18 cellular contexts compared by ENCODE assay signal in genomic region chr9:34087370-34087769, GRCh38. TPM values are rescaled to one million over a fixed set of nuclear protein-coding genes. Genes with fewer than 3 reads are reported as not detected.
DNase-seq lines count a peak whose midpoint lies in the region; ATAC-seq and TF ChIP-seq lines count a peak whose summit lies in the region.
"Had no signal": no experiment of that assay in that cellular context is flagged by ENCODE, and none has a peak within 500 bp of the region (broad histone marks: within the 10 kb centered on the region; RNA-seq: fewer than 3 reads in every experiment).

No MANE protein-coding gene starts in this region.

- H3K4me3 ChIP-seq in sigmoid colon, result no peak overlapping the region

- no peaks in the 10 kb centered on the region for H3K27me3 ChIP-seq in sigmoid colon

- H3K27ac ChIP-seq in sigmoid colon, result peak overlapping the region; percentile 45 to 82 (median 80)
- H3K27ac ChIP-seq: KMS-11 had no signal

- no peak for TF ChIP-seq POLR2A in sigmoid colon (IDR thresholded peaks at IDR 0.05)

- no peaks in the 10 kb centered on the region for H3K9me3 Mint-ChIP-seq in stimulated activated naive CD8-positive, alpha-beta T cell treated with anti-CD3 and anti-CD28 coated beads, Interleukin-15, Interleukin-2, amounts not matched to agents 100 ng/mL and 50 ng/mL, for 24 hours
- no peaks in the 10 kb centered on the region for H3K9me3 Mint-ChIP-seq in chondrocyte (ENCODE audit: low read depth)
- H3K9me3 Mint-ChIP-seq in activated T-helper 1 cell treated with anti-CD3 and anti-CD28 coated beads, Interleukin-12 subunit alpha, Interleukin-12 subunit beta, Interleukin-2, Interleukin-4 antibody, amounts not matched to agents 30 ng/mL and 10 ng/mL and 1 ng/mL, durations not matched to agents 14 hours and 24 hours and 36 hours, result no peaks in the 10 kb centered on the region
- H3K9me3 Mint-ChIP-seq: stimulated activated memory B cell treated with anti-CD40 and anti-IgM and Interleukin-4, amounts not matched to agents 10 μg/mL and 1 μg/mL and 100 μg/mL, for 72 hours; T-helper 2 cell treated with Interferon-gamma antibody and Interleukin-4, amounts not matched to agents 5 μg/mL and 100 μg/mL, for 36 hours had no signal

- WGBS in sigmoid colon, 2 donors, result 15 to 24% methylated on average over 1 of the region's 1 CpG

- peaks cover 0 to 45% (median 34%) of the 10 kb centered on the region in 4 donors for H3K4me1 ChIP-seq in sigmoid colon

- H3K4me3 Mint-ChIP-seq in stimulated activated naive CD8-positive, alpha-beta T cell treated with anti-CD3 and anti-CD28 coated beads, Interleukin-15, Interleukin-2, amounts not matched to agents 100 ng/mL and 50 ng/mL, for 24 hours, result no peak overlapping the region
- H3K4me3 Mint-ChIP-seq in chondrocyte (ENCODE audit: unreplicated experiment), result no peak overlapping the region
- H3K4me3 Mint-ChIP-seq in activated T-helper 1 cell treated with anti-CD3 and anti-CD28 coated beads, Interleukin-12 subunit alpha, Interleukin-12 subunit beta, Interleukin-2, Interleukin-4 antibody, amounts not matched to agents 30 ng/mL and 10 ng/mL and 1 ng/mL, durations not matched to agents 14 hours and 24 hours and 36 hours, result no peak overlapping the region
- H3K4me3 Mint-ChIP-seq: stimulated activated memory B cell treated with anti-CD40 and anti-IgM and Interleukin-4, amounts not matched to agents 10 μg/mL and 1 μg/mL and 100 μg/mL, for 72 hours; T-helper 2 cell treated with Interferon-gamma antibody and Interleukin-4, amounts not matched to agents 5 μg/mL and 100 μg/mL, for 36 hours had no signal

- TF ChIP-seq CTCF in chondrocyte (IDR thresholded peaks at IDR 0.05), result no peak
- TF ChIP-seq CTCF in sigmoid colon (IDR thresholded peaks at IDR 0.05), result no peak

- H3K27me3 Mint-ChIP-seq in stimulated activated naive CD8-positive, alpha-beta T cell treated with anti-CD3 and anti-CD28 coated beads, Interleukin-15, Interleukin-2, amounts not matched to agents 100 ng/mL and 50 ng/mL, for 24 hours, result no peaks in the 10 kb centered on the region
- H3K27me3 Mint-ChIP-seq in chondrocyte (ENCODE audit: low read depth), result no peaks in the 10 kb centered on the region
- H3K27me3 Mint-ChIP-seq in activated T-helper 1 cell treated with anti-CD3 and anti-CD28 coated beads, Interleukin-12 subunit alpha, Interleukin-12 subunit beta, Interleukin-2, Interleukin-4 antibody, amounts not matched to agents 30 ng/mL and 10 ng/mL and 1 ng/mL, durations not matched to agents 14 hours and 24 hours and 36 hours (ENCODE audit: insufficient read depth), result no peaks in the 10 kb centered on the region

- peaks cover 52% of the 10 kb centered on the region for H3K36me3 Mint-ChIP-seq in stimulated activated naive CD8-positive, alpha-beta T cell treated with anti-CD3 and anti-CD28 coated beads, Interleukin-15, Interleukin-2, amounts not matched to agents 100 ng/mL and 50 ng/mL, for 24 hours (ENCODE audit: low read depth)
- H3K36me3 Mint-ChIP-seq in chondrocyte (ENCODE audit: low read depth), result peaks cover 27% of the 10 kb centered on the region
- H3K36me3 Mint-ChIP-seq in activated T-helper 1 cell treated with anti-CD3 and anti-CD28 coated beads, Interleukin-12 subunit alpha, Interleukin-12 subunit beta, Interleukin-2, Interleukin-4 antibody, amounts not matched to agents 30 ng/mL and 10 ng/mL and 1 ng/mL, durations not matched to agents 14 hours and 24 hours and 36 hours (ENCODE audit: low read depth), result peaks cover 38% of the 10 kb centered on the region
- H3K36me3 Mint-ChIP-seq: stimulated activated memory B cell treated with anti-CD40 and anti-IgM and Interleukin-4, amounts not matched to agents 10 μg/mL and 1 μg/mL and 100 μg/mL, for 72 hours had no signal

- no peak for DNase-seq in stimulated activated naive CD8-positive, alpha-beta T cell treated with anti-CD3 and anti-CD28 coated beads, Interleukin-15, Interleukin-2, amounts not matched to agents 100 U/mL and 50 U/mL, for 24 hours
- peak; percentile 8 for DNase-seq in chondrocyte (ENCODE audit: low spot score)
- no peak for DNase-seq in sigmoid colon
- DNase-seq in activated naive CD4-positive, alpha-beta T cell treated with anti-CD3 and anti-CD28 coated beads, Interleukin-2, amount 50 U/mL, for 16 hours, result no peak
- DNase-seq in middle frontal gyrus (ENCODE audit: extremely low spot score, low spot score), result no peak
- no peak for DNase-seq in activated T-helper 1 cell treated with anti-CD3 and anti-CD28 coated beads, Interleukin-12 subunit alpha, Interleukin-12 subunit beta, Interleukin-2, Interleukin-4 antibody, amounts not matched to agents 30 ng/mL and 10 ng/mL and 1 ng/mL, durations not matched to agents 14 hours and 24 hours and 36 hours (ENCODE audit: low spot score)
- no peak for DNase-seq in cerebellum (ENCODE audit: low spot score)
- DNase-seq: AML-193, cerebellar nuclear complex, mesendoderm, NCI-H1417, NCI-H345, occipital lobe, SIG-M5 had no signal

- no peak for ATAC-seq in stimulated activated naive CD8-positive, alpha-beta T cell treated with anti-CD3 and anti-CD28 coated beads, Interleukin-15, Interleukin-2, amounts not matched to agents 100 U/mL and 50 U/mL, for 24 hours
- ATAC-seq: stimulated activated memory B cell treated with anti-CD40 and anti-IgM and Interleukin-4, amounts not matched to agents 10 μg/mL and 1 μg/mL and 100 μg/mL, for 72 hours had no signal

- H3K27ac Mint-ChIP-seq in stimulated activated naive CD8-positive, alpha-beta T cell treated with anti-CD3 and anti-CD28 coated beads, Interleukin-15, Interleukin-2, amounts not matched to agents 100 ng/mL and 50 ng/mL, for 24 hours, result peak overlapping the region; percentile 50
- no peak overlapping the region for H3K27ac Mint-ChIP-seq in chondrocyte (ENCODE audit: unreplicated experiment)
- no peak overlapping the region for H3K27ac Mint-ChIP-seq in activated T-helper 1 cell treated with anti-CD3 and anti-CD28 coated beads, Interleukin-12 subunit alpha, Interleukin-12 subunit beta, Interleukin-2, Interleukin-4 antibody, amounts not matched to agents 30 ng/mL and 10 ng/mL and 1 ng/mL, durations not matched to agents 14 hours and 24 hours and 36 hours
- H3K27ac Mint-ChIP-seq: stimulated activated memory B cell treated with anti-CD40 and anti-IgM and Interleukin-4, amounts not matched to agents 10 μg/mL and 1 μg/mL and 100 μg/mL, for 72 hours; T-helper 2 cell treated with Interferon-gamma antibody and Interleukin-4, amounts not matched to agents 5 μg/mL and 100 μg/mL, for 36 hours had no signal

- no peaks in the 10 kb centered on the region for H3K9me3 ChIP-seq in sigmoid colon

- intact Hi-C loops in sigmoid colon (cut with DNase I), result no loop called here
- intact Hi-C loops in activated T-helper 1 cell treated with anti-CD3 and anti-CD28 coated beads, Interleukin-12 subunit alpha, Interleukin-12 subunit beta, Interleukin-2, Interleukin-4 antibody, amounts not matched to agents 30 ng/mL and 10 ng/mL and 1 ng/mL, durations not matched to agents 14 hours and 24 hours and 36 hours (cut with micrococcal nuclease), result no loop called here

- peaks cover 39% of the 10 kb centered on the region for H3K4me1 Mint-ChIP-seq in stimulated activated naive CD8-positive, alpha-beta T cell treated with anti-CD3 and anti-CD28 coated beads, Interleukin-15, Interleukin-2, amounts not matched to agents 100 ng/mL and 50 ng/mL, for 24 hours (ENCODE audit: low read depth)
- peaks cover 48% of the 10 kb centered on the region for H3K4me1 Mint-ChIP-seq in chondrocyte (ENCODE audit: low read depth)
- peaks cover 16% of the 10 kb centered on the region for H3K4me1 Mint-ChIP-seq in activated T-helper 1 cell treated with anti-CD3 and anti-CD28 coated beads, Interleukin-12 subunit alpha, Interleukin-12 subunit beta, Interleukin-2, Interleukin-4 antibody, amounts not matched to agents 30 ng/mL and 10 ng/mL and 1 ng/mL, durations not matched to agents 14 hours and 24 hours and 36 hours (ENCODE audit: low read depth)
- H3K4me1 Mint-ChIP-seq: stimulated activated memory B cell treated with anti-CD40 and anti-IgM and Interleukin-4, amounts not matched to agents 10 μg/mL and 1 μg/mL and 100 μg/mL, for 72 hours had no signal

- H3K36me3 ChIP-seq in sigmoid colon, result peaks cover 13 to 57% (median 44%) of the 10 kb centered on the region in 4 donors

- TF ChIP-seq EP300 in sigmoid colon (IDR thresholded peaks at IDR 0.05), result no peak

RNA-seq across cellular contexts. Expression of gene UBAP2, which starts 38.7 kb away (rescaled TPM):
- total RNA-seq in chondrocyte (53.9 to 63.0 TPM (median 56.3 TPM) in 3 replicates), sigmoid colon (10 to 100 TPM; 28.8 to 50.4 (median 37.0) TPM), cerebellum (47.7 TPM)
- 10 to 100 TPM in 1 of 3 donors, 1 to 10 TPM in 2; 6.6 to 19.9 (median 7.4) TPM for polyA plus RNA-seq in sigmoid colon
- 56.2 and 57.4 TPM in 2 replicates for total RNA-seq in activated T-helper 1 cell treated with anti-CD3 and anti-CD28 coated beads, Interleukin-12 subunit alpha, Interleukin-12 subunit beta, Interleukin-2, Interleukin-4 antibody, amounts not matched to agents 30 ng/mL and 10 ng/mL and 1 ng/mL, durations not matched to agents 14 hours and 24 hours and 36 hours

RNA-seq across cellular contexts. Expression of gene DCAF12, which starts 39.1 kb away (rescaled TPM):
- total RNA-seq in chondrocyte (24.4 to 29.6 TPM (median 26.5 TPM) in 3 replicates), sigmoid colon (10 to 100 TPM; 14.3 to 25.2 (median 20.2) TPM), cerebellum (26.3 TPM)
- 10 to 100 TPM; 21.6 to 33.8 (median 28.2) TPM for polyA plus RNA-seq in sigmoid colon
- total RNA-seq in activated T-helper 1 cell treated with anti-CD3 and anti-CD28 coated beads, Interleukin-12 subunit alpha, Interleukin-12 subunit beta, Interleukin-2, Interleukin-4 antibody, amounts not matched to agents 30 ng/mL and 10 ng/mL and 1 ng/mL, durations not matched to agents 14 hours and 24 hours and 36 hours, result 49.7 and 52.8 TPM in 2 replicates
